10 cellular contexts compared by ENCODE assay signal in the genomic region with DNA sequence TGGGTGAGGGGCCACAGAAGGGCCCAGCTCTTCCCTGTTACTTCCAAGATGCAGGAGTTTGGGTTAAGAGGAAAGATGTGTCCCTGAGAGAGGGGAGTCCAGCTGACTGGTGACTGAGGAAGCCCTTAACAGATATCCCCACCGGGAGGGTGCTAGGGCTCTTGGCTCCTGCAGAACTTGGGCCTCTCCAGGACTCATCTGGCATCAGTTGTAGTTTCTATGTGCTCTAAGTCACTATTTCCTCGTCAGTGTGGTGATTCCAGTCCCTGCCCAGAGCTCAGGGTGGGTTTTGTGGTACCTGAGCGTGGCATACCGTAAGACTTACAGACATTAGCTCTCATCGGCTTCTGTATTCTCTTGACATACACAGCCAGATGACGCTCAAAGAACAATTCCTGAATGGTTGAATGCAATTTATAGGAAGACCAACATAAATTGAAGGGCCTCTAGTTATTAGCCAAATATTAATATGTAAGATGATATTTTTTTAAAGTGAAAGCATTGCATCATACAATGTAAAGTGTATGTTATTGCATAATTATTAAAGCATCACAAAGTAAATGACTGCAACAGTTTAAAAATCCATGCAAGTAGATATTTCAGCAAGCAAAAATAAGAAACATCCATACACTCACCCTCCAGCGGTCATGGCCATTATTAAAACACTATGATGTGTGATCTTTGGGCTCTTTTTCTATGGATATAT.
DNase-seq lines count a peak whose midpoint lies in the region; ATAC-seq and TF ChIP-seq lines count a peak whose summit lies in the region.
"Had no signal": no experiment of that assay in that cellular context is flagged by ENCODE, and none has a peak within 500 bp of the region (broad histone marks: within the 10 kb centered on the region; RNA-seq: fewer than 3 reads in every experiment).

No MANE protein-coding gene starts in this region.

- no peak overlapping the region for H3K4me3 Mint-ChIP-seq in nephron

- H3K4me1 Mint-ChIP-seq in nephron, result peaks cover 51% of the 10 kb centered on the region

- CTCF ChIA-PET in RWPE1 (lab: Yijun Ruan, JAX), result interaction anchor here (1.5 kb wide), 1 partner anchor 87 kb away, joined by 12 read pairs; no protein-coding TSS in a partner anchor

- peak; percentile 12 to 30 for ATAC-seq in activated CD4-positive, CD25-positive, alpha-beta regulatory T cell treated with anti-CD3 and anti-CD28 coated beads, Interleukin-2, amount 50 U/mL, for 24 hours
- ATAC-seq in GM19328 (IDR thresholded peaks at IDR 0.05; ENCODE audit: unreplicated experiment) (no peak), HG02840 (IDR thresholded peaks at IDR 0.05; ENCODE audit: low FRiP score, unreplicated experiment) (no peak)

- TF ChIP-seq CTCF in RWPE1 (conservative IDR thresholded peaks at IDR 0.05; ENCODE audit: low read depth), result no peak
- TF ChIP-seq CTCF in nephron (IDR thresholded peaks at IDR 0.05; ENCODE audit: unreplicated experiment in 3 of 3), result no peak

- peaks cover 4% of the 10 kb centered on the region for H3K27me3 Mint-ChIP-seq in nephron (ENCODE audit: low read depth)

- no peak for DNase-seq in activated CD4-positive, CD25-positive, alpha-beta regulatory T cell treated with anti-CD3 and anti-CD28 coated beads, Interleukin-2, amount 50 U/mL, for 72 hours
- DNase-seq in RWPE1 (ENCODE audit: low spot score) (no peak), fibroblast of the conjunctiva (ENCODE audit: low read depth) (peak; percentile 36), G401 (ENCODE audit: low spot score) (no peak)
- DNase-seq: activated gamma-delta T cell treated with Interleukin-2 at 50 U/mL for 16 hours had no signal

- H3K9me3 Mint-ChIP-seq in nephron, result no peaks in the 10 kb centered on the region

- H3K27ac ChIP-seq in RWPE1, result peak overlapping the region; percentile 100
- H3K27ac ChIP-seq: cardiac muscle cell had no signal

- POLR2A ChIA-PET in RWPE1 (lab: Yijun Ruan, JAX; ENCODE audit: low non-redundant PET), result interaction anchor here (0.6 kb wide), 1 partner anchor 635 kb away, joined by 4 read pairs; no protein-coding TSS in a partner anchor

- H3K36me3 Mint-ChIP-seq in nephron (ENCODE audit: low read depth), result no peaks in the 10 kb centered on the region

- in situ Hi-C loops in G401 (cut with HindIII; ENCODE audit: low sequenced_read_pairs), result no loop called here

- H3K27ac Mint-ChIP-seq in nephron, result peak overlapping the region; percentile 26 to 73 (median 55)

Comparison
In these comparisons a context has a peak if more than half of its experiments do, and no peak if none do; other contexts are left out.
1. ATAC-seq: peak in activated CD4-positive, CD25-positive, alpha-beta regulatory T cell treated with anti-CD3 and anti-CD28 coated beads, Interleukin-2, amount 50 U/mL, for 24 hours (2 of 2); none in GM19328 (single experiment) and HG02840 (single experiment).